Comparison of ENCODE assay signal across 1 cellular context in the genomic region with DNA sequence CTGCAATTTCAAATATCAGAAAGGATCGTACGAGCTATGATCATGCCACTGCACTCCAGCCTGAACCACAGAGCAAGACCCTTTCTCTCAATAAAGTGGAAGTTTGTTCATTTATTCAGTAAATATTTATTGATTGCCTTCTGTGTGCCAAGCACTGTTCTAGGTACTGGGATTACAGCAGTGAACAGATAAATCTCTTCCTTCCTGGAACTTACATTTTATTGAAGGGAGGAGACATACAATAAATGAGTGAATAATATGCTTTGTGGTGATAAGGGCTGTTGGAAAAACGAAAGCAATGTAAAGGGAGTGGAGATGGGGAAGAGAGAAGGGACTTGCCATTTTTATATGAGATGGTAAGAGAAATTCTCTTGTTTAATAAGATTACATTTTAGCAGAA.
TF ChIP-seq lines count a peak whose summit lies in the region.

No MANE protein-coding gene starts in this region.

TF ChIP-seq in HCT116, 20 proteins besides CTCF, POLR2A, EP300 and RAD21 (continued from another document):
- TF ChIP-seq, protein P1, sequence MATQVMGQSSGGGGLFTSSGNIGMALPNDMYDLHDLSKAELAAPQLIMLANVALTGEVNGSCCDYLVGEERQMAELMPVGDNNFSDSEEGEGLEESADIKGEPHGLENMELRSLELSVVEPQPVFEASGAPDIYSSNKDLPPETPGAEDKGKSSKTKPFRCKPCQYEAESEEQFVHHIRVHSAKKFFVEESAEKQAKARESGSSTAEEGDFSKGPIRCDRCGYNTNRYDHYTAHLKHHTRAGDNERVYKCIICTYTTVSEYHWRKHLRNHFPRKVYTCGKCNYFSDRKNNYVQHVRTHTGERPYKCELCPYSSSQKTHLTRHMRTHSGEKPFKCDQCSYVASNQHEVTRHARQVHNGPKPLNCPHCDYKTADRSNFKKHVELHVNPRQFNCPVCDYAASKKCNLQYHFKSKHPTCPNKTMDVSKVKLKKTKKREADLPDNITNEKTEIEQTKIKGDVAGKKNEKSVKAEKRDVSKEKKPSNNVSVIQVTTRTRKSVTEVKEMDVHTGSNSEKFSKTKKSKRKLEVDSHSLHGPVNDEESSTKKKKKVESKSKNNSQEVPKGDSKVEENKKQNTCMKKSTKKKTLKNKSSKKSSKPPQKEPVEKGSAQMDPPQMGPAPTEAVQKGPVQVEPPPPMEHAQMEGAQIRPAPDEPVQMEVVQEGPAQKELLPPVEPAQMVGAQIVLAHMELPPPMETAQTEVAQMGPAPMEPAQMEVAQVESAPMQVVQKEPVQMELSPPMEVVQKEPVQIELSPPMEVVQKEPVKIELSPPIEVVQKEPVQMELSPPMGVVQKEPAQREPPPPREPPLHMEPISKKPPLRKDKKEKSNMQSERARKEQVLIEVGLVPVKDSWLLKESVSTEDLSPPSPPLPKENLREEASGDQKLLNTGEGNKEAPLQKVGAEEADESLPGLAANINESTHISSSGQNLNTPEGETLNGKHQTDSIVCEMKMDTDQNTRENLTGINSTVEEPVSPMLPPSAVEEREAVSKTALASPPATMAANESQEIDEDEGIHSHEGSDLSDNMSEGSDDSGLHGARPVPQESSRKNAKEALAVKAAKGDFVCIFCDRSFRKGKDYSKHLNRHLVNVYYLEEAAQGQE (IDR thresholded peaks at IDR 0.05; ENCODE audit: low read depth): no peak
- TF ChIP-seq YY1 (IDR thresholded peaks at IDR 0.05; ENCODE audit: extremely low read depth, insufficient replicate concordance, low read depth, low read length): no peak
